19 cellular contexts compared by ENCODE assay signal in the genomic region with DNA sequence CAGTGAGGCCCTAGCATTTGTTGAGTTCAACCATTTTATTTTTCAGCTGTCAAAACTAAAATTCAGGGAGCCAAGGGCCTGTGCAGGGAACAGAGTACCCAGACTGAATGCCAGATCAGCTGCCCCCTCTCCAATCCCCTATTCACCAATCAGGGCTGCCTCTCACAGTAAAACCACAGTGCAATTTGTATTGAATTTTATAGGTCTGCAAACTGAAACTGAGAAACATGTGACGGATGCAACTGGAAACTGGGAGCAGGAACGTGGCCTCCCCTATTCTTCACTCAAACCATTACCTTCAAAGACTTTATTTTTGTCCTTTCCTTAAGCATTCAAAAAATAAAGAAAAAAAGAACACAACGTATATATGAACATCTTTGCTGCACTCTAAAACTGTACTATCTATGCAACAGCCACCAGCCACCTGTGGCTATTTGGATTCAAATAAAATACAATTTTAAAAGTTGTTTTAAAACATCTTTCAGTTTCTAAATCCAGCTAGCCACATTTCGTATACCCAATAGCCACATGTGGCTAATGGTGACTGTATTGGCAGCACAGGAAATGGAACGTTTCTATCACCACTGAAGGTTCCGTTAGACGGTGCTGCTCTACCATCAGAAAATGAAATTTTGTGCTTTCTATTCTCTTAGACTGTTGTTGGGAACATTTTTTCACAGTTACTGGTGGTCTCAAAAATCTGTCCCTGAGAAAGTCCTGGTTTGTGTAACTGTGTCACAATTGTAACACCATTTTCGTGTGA.
DNase-seq lines count a peak whose midpoint lies in the region; ATAC-seq and TF ChIP-seq lines count a peak whose summit lies in the region.
"Had no signal": no experiment of that assay in that cellular context is flagged by ENCODE, and none has a peak within 500 bp of the region (broad histone marks: within the 10 kb centered on the region; RNA-seq: fewer than 3 reads in every experiment).

No MANE protein-coding gene starts in this region.

- intact Hi-C loops in activated T-helper 2 cell treated with anti-CD3 and anti-CD28 coated beads, Interferon-gamma antibody, Interleukin-2, Interleukin-4, amounts not matched to agents 10 μg/mL and 5 μg/mL and 100 μg/mL, durations not matched to agents 14 hours and 24 hours and 36 hours (cut with micrococcal nuclease), result no loop called here
- intact Hi-C loops in esophagus squamous epithelium (cut with DNase I), result no loop called here

- no peaks in the 10 kb centered on the region for H3K79me1 ChIP-seq in neuronal stem cell (ENCODE audit: low read depth, low read length)

- peak overlapping the region; percentile 66 for H2AFZ ChIP-seq in neuronal stem cell (ENCODE audit: low read length)

- H2BK12ac ChIP-seq in neuronal stem cell (ENCODE audit: low read length), result no peak overlapping the region

- no peak overlapping the region for H3K18ac ChIP-seq in neuronal stem cell (ENCODE audit: low read length)

- H3K27ac Mint-ChIP-seq in activated T-helper 2 cell treated with anti-CD3 and anti-CD28 coated beads, Interferon-gamma antibody, Interleukin-2, Interleukin-4, amounts not matched to agents 10 μg/mL and 5 μg/mL and 100 μg/mL, durations not matched to agents 14 hours and 24 hours and 36 hours, result no peak overlapping the region
- H3K27ac Mint-ChIP-seq: B cell; CD4-positive, alpha-beta T cell had no signal

- no peak for TF ChIP-seq CTCF in esophagus squamous epithelium (IDR thresholded peaks at IDR 0.05)

- ATAC-seq in HG03442 (IDR thresholded peaks at IDR 0.05; ENCODE audit: unreplicated experiment) (peak; percentile 57), GM21576 (IDR thresholded peaks at IDR 0.05; ENCODE audit: unreplicated experiment) (no peak)
- ATAC-seq: PC-3 had no signal

- no peaks in the 10 kb centered on the region for H3K36me3 Mint-ChIP-seq in activated T-helper 2 cell treated with anti-CD3 and anti-CD28 coated beads, Interferon-gamma antibody, Interleukin-2, Interleukin-4, amounts not matched to agents 10 μg/mL and 5 μg/mL and 100 μg/mL, durations not matched to agents 14 hours and 24 hours and 36 hours (ENCODE audit: low read depth)

- DNase-seq in DMS153 (lab: John Stamatoyannopoulos, UW), result peak; percentile 45
- no peak for DNase-seq in DMS153 treated with DMSO at 0.1 percent for 48 hours (lab: John Stamatoyannopoulos, UW; ENCODE audit: unreplicated experiment)
- DNase-seq in SK-MEL-5 (ENCODE audit: low read depth, low spot score), result peak; percentile 90
- DNase-seq in neuronal stem cell (ENCODE audit: low spot score), result no peak
- no peak for DNase-seq in activated T-helper 2 cell treated with anti-CD3 and anti-CD28 coated beads, Interferon-gamma antibody, Interleukin-2, Interleukin-4, amounts not matched to agents 10 μg/mL and 5 μg/mL and 100 μg/mL, durations not matched to agents 14 hours and 24 hours and 36 hours (ENCODE audit: low spot score)
- DNase-seq in esophagus squamous epithelium (lab: John Stamatoyannopoulos, UW), result no peak
- DNase-seq: CD4-positive, alpha-beta T cell; H7; Karpas-422; NCI-H1105; NCI-H1694 treated with DMSO at 0.1 percent for 48 hours; NCI-H2171; NCI-H446; PC-3 had no signal

- H3K14ac ChIP-seq in neuronal stem cell (ENCODE audit: low read length), result no peak overlapping the region

- H3K9ac ChIP-seq in neuronal stem cell (ENCODE audit: low read depth, low read length, poor library complexity), result no peak overlapping the region

- H3K9me3 ChIP-seq in neuronal stem cell (replicated peaks in 1 of 2; ENCODE audit: control insufficient read depth in 2 of 2, insufficient read depth in 1 of 2, low read depth in 1 of 2, low read length in 2 of 2), result peaks cover 0 to 2% of the 10 kb centered on the region in 2 donors
- H3K9me3 ChIP-seq in esophagus squamous epithelium, result no peaks in the 10 kb centered on the region

- no peaks in the 10 kb centered on the region for H3K36me3 ChIP-seq in neuronal stem cell (replicated peaks in 1 of 2; ENCODE audit: control insufficient read depth in 2 of 2, insufficient read depth in 2 of 2, low read length in 2 of 2)
- no peaks in the 10 kb centered on the region for H3K36me3 ChIP-seq in esophagus squamous epithelium

- no peaks in the 10 kb centered on the region for H3K4me1 Mint-ChIP-seq in activated T-helper 2 cell treated with anti-CD3 and anti-CD28 coated beads, Interferon-gamma antibody, Interleukin-2, Interleukin-4, amounts not matched to agents 10 μg/mL and 5 μg/mL and 100 μg/mL, durations not matched to agents 14 hours and 24 hours and 36 hours (ENCODE audit: low read depth)
- H3K4me1 Mint-ChIP-seq: B cell had no signal

- no peak overlapping the region for H4K8ac ChIP-seq in neuronal stem cell (ENCODE audit: low read depth, low read length)

- no peak overlapping the region for H3K4ac ChIP-seq in neuronal stem cell (ENCODE audit: low read length)

- no peak overlapping the region for H2BK15ac ChIP-seq in neuronal stem cell (ENCODE audit: low read length)

- H3K4me1 ChIP-seq in neuronal stem cell (ENCODE audit: control insufficient read depth in 2 of 2, insufficient read depth in 1 of 2, low read depth in 1 of 2, low read length in 2 of 2) (peaks cover 0 to 9% of the 10 kb centered on the region in 2 donors), esophagus squamous epithelium (no peaks in the 10 kb centered on the region)

- no CpG with 5 or more reads among the region's 8 CpGs for WGBS in neuronal stem cell (ENCODE audit: extremely low coverage in 2 of 2, insufficient read length in 2 of 2, insufficient replicate concordance in 1 of 2), 2 donors
- WGBS in esophagus squamous epithelium, 2 donors, result 77 to 82% methylated on average over 8 of the region's 8 CpGs

- H4K91ac ChIP-seq in neuronal stem cell (ENCODE audit: low read depth, low read length, poor library complexity), result no peak overlapping the region

- no peak for TF ChIP-seq POLR2A in esophagus squamous epithelium (IDR thresholded peaks at IDR 0.05)

- no peak overlapping the region for H3K23ac ChIP-seq in neuronal stem cell (ENCODE audit: low read depth, low read length, poor library complexity)

- no peaks in the 10 kb centered on the region for H3K27me3 Mint-ChIP-seq in activated T-helper 2 cell treated with anti-CD3 and anti-CD28 coated beads, Interferon-gamma antibody, Interleukin-2, Interleukin-4, amounts not matched to agents 10 μg/mL and 5 μg/mL and 100 μg/mL, durations not matched to agents 14 hours and 24 hours and 36 hours (ENCODE audit: low read depth)
- H3K27me3 Mint-ChIP-seq: B cell; CD4-positive, alpha-beta T cell had no signal

- H3K27ac ChIP-seq in neuronal stem cell (replicated peaks; ENCODE audit: low read length) (no peak overlapping the region), esophagus squamous epithelium (no peak overlapping the region)
- H3K27ac ChIP-seq: 22Rv1, RWPE1 had no signal

- no peak overlapping the region for H2BK120ac ChIP-seq in neuronal stem cell (ENCODE audit: low read depth, low read length)

- H3K4me3 ChIP-seq in neuronal stem cell (ENCODE audit: low read length in 2 of 2) (no peak overlapping the region), esophagus squamous epithelium (no peak overlapping the region)

- in situ Hi-C loops in SK-MEL-5 (cut with HindIII; ENCODE audit: low pct_unique_long_range_greater_than_20kb, low sequenced_read_pairs), result no loop called here

- no peak overlapping the region for H3K4me3 Mint-ChIP-seq in activated T-helper 2 cell treated with anti-CD3 and anti-CD28 coated beads, Interferon-gamma antibody, Interleukin-2, Interleukin-4, amounts not matched to agents 10 μg/mL and 5 μg/mL and 100 μg/mL, durations not matched to agents 14 hours and 24 hours and 36 hours (ENCODE audit: low read depth)
- H3K4me3 Mint-ChIP-seq: B cell; CD4-positive, alpha-beta T cell had no signal

- no peak overlapping the region for H2BK5ac ChIP-seq in neuronal stem cell (ENCODE audit: low read length)

- no peaks in the 10 kb centered on the region for H3K9me3 Mint-ChIP-seq in activated T-helper 2 cell treated with anti-CD3 and anti-CD28 coated beads, Interferon-gamma antibody, Interleukin-2, Interleukin-4, amounts not matched to agents 10 μg/mL and 5 μg/mL and 100 μg/mL, durations not matched to agents 14 hours and 24 hours and 36 hours
- H3K9me3 Mint-ChIP-seq: CD4-positive, alpha-beta T cell had no signal

- H3K4me2 ChIP-seq in neuronal stem cell (ENCODE audit: insufficient read depth, low read length, poor library complexity, severe bottlenecking), result no peak overlapping the region

- no peak overlapping the region for H2AK5ac ChIP-seq in neuronal stem cell (ENCODE audit: low read depth, low read length)

- H3K27me3 ChIP-seq in neuronal stem cell (ENCODE audit: control insufficient read depth in 3 of 3, insufficient read depth in 3 of 3, low read depth in 1 of 3, low read length in 3 of 3), result no peaks in the 10 kb centered on the region
- H3K27me3 ChIP-seq in esophagus squamous epithelium, result no peaks in the 10 kb centered on the region

Comparison
In these comparisons a context has a peak if more than half of its experiments do, and no peak if none do; other contexts are left out.
1. DNase-seq: peak in DMS153 (single experiment) and SK-MEL-5 (single experiment); none in DMS153 treated with DMSO at 0.1 percent for 48 hours (single experiment), neuronal stem cell (single experiment), activated T-helper 2 cell treated with anti-CD3 and anti-CD28 coated beads, Interferon-gamma antibody, Interleukin-2, Interleukin-4, amounts not matched to agents 10 μg/mL and 5 μg/mL and 100 μg/mL, durations not matched to agents 14 hours and 24 hours and 36 hours (single experiment) and esophagus squamous epithelium (single experiment).